ENCODE assay signal across 8 cellular contexts in genomic region chr1:10796029-10796944, GRCh38. TPM values are rescaled to one million over a fixed set of nuclear protein-coding genes. Genes with fewer than 3 reads are reported as not detected.
DNase-seq lines count a peak whose midpoint lies in the region; ATAC-seq and TF ChIP-seq lines count a peak whose summit lies in the region.

TSS of gene CASZ1 (minus strand) at chr1:10796646. CDS start at chr1:10693889, 102,757 bp downstream.

- H3K36me3 ChIP-seq in fibroblast of lung (ENCODE audit: control insufficient read depth, insufficient read depth, low read length), result no peaks in the 10 kb centered on the region
- H3K36me3 ChIP-seq in mucosa of rectum (ENCODE audit: control insufficient read depth in 2 of 2, insufficient read depth in 2 of 2, low read length in 2 of 2), result no peaks in the 10 kb centered on the region
- H3K36me3 ChIP-seq in upper lobe of left lung, result no peaks in the 10 kb centered on the region

- H3K27ac ChIP-seq in fibroblast of lung (ENCODE audit: insufficient read depth, low read length) (no peak within 1 kb of the TSS), mucosa of rectum (ENCODE audit: low read depth in 2 of 2, low read length in 2 of 2) (peak within 1 kb of the TSS; percentile 91), upper lobe of left lung (peak within 1 kb of the TSS; percentile 79 to 88 (median 85))

- peaks cover 61% of the 10 kb centered on the region for H3K27me3 Mint-ChIP-seq in T-helper 17 cell

- no peaks in the 10 kb centered on the region for H4K20me1 ChIP-seq in fibroblast of lung (ENCODE audit: control insufficient read depth, extremely low read depth, insufficient read depth, low read length)

- H3K27ac Mint-ChIP-seq in T-helper 17 cell, result no peak within 1 kb of the TSS

- H3K4me2 ChIP-seq in fibroblast of lung (ENCODE audit: extremely low read depth, insufficient read depth, low read length), result peak within 1 kb of the TSS; percentile 68

- no peak for ATAC-seq in T-helper 17 cell
- peak; percentile 87 for ATAC-seq in upper lobe of left lung (ENCODE audit: low FRiP score in 2 of 2)
- no peak for ATAC-seq in HG02870 (IDR thresholded peaks at IDR 0.05; ENCODE audit: unreplicated experiment)

- peaks cover 3% of the 10 kb centered on the region for H3K4me1 ChIP-seq in fibroblast of lung (ENCODE audit: control insufficient read depth, extremely low read depth, insufficient read depth, low read length)
- peaks cover 9 to 15% of the 10 kb centered on the region in 2 donors for H3K4me1 ChIP-seq in mucosa of rectum (ENCODE audit: control insufficient read depth in 2 of 2, insufficient read depth in 2 of 2, low read length in 2 of 2)
- H3K4me1 ChIP-seq in upper lobe of left lung, result peaks cover 24 to 55% (median 43%) of the 10 kb centered on the region in 4 donors

- TF ChIP-seq CTCF in fibroblast of lung (conservative IDR thresholded peaks at IDR 0.05 in 1 of 2, IDR thresholded peaks at IDR 0.05 in 1 of 2; ENCODE audit: low read depth in 1 of 2, low read length in 2 of 2) (no peak), upper lobe of left lung (IDR thresholded peaks at IDR 0.05) (peak in 1 of 6 experiments; percentile 15)

- peak; percentile 93 for DNase-seq in DMS79 treated with DMSO at 0.1 percent for 48 hours (lab: John Stamatoyannopoulos, UW)
- peak; percentile 94 for DNase-seq in NCI-H128 (lab: John Stamatoyannopoulos, UW; ENCODE audit: unreplicated experiment)
- DNase-seq in T-helper 17 cell, result no peak
- peak; percentile 87 to 91 for DNase-seq in fibroblast of lung (ENCODE audit: low read depth in 2 of 2)
- DNase-seq in upper lobe of left lung, result peak; percentile 79 to 95
- DNase-seq in stimulated activated CD4-positive, alpha-beta T cell treated with anti-CD3 and anti-CD28 coated beads, Interleukin-2, amount 100 ng/mL, for 48 hours, result no peak

- peak within 1 kb of the TSS; percentile 90 for H3K4me3 Mint-ChIP-seq in T-helper 17 cell

- peak in 3 of 4 donors; percentile 27 to 64 (median 50) for TF ChIP-seq POLR2A in upper lobe of left lung (IDR thresholded peaks at IDR 0.05)

- no peak within 1 kb of the TSS for H3K9ac ChIP-seq in fibroblast of lung (ENCODE audit: insufficient read depth, low read length)
- peak within 1 kb of the TSS; percentile 92 to 96 for H3K9ac ChIP-seq in mucosa of rectum (ENCODE audit: low read depth in 1 of 2, low read length in 2 of 2)

- no peaks in the 10 kb centered on the region for H3K79me2 ChIP-seq in fibroblast of lung (ENCODE audit: control insufficient read depth, insufficient read depth, low read length)

- no peak within 1 kb of the TSS for H2AFZ ChIP-seq in fibroblast of lung (ENCODE audit: low read length)

- H3K4me3 ChIP-seq in fibroblast of lung (replicated peaks in 1 of 4; ENCODE audit: control extremely low read depth in 1 of 4, insufficient read depth in 1 of 4, low read depth in 3 of 4, low read length in 4 of 4), result peak within 1 kb of the TSS; percentile 26 to 60 (median 40)
- peak within 1 kb of the TSS; percentile 81 to 97 for H3K4me3 ChIP-seq in mucosa of rectum (ENCODE audit: low read length in 2 of 2)
- H3K4me3 ChIP-seq in upper lobe of left lung, result peak within 1 kb of the TSS; percentile 38 to 92 (median 74)

- H3K9me3 ChIP-seq in T-helper 17 cell (ENCODE audit: control insufficient read depth, low read length, poor library complexity, severe bottlenecking) (no peaks in the 10 kb centered on the region), fibroblast of lung (ENCODE audit: control insufficient read depth, insufficient read depth, low read depth, low read length) (no peaks in the 10 kb centered on the region), mucosa of rectum (ENCODE audit: control insufficient read depth in 2 of 2, low read length in 2 of 2) (no peaks in the 10 kb centered on the region), upper lobe of left lung (no peaks in the 10 kb centered on the region)

- TF ChIP-seq EP300 in upper lobe of left lung (IDR thresholded peaks at IDR 0.05), result peak in 1 of 4 donors; percentile 9

- H3K27me3 ChIP-seq in fibroblast of lung (ENCODE audit: control insufficient read depth, insufficient read depth, low read length), result peaks cover 37% of the 10 kb centered on the region
- H3K27me3 ChIP-seq in mucosa of rectum (ENCODE audit: control insufficient read depth in 2 of 2, insufficient read depth in 2 of 2, low read length in 2 of 2), result peaks cover 0 to 2% of the 10 kb centered on the region in 2 donors
- peaks cover 0 to 17% (median 1%) of the 10 kb centered on the region in 4 donors for H3K27me3 ChIP-seq in upper lobe of left lung

- 1 to 3% methylated on average over 21 to 30 of the region's 88 CpGs for WGBS in upper lobe of left lung, 2 donors

- peaks cover 3% of the 10 kb centered on the region for H3K36me3 Mint-ChIP-seq in T-helper 17 cell (ENCODE audit: low read depth)

- H3K4me1 Mint-ChIP-seq in T-helper 17 cell, result peaks cover 10% of the 10 kb centered on the region

RNA-seq across cellular contexts. Expression of gene CASZ1, which starts in this region (rescaled TPM):
- total RNA-seq in T-helper 17 cell (10 to 100 TPM; 20.8 to 21.2 TPM), fibroblast of lung (0.50 TPM in 1 of 2 replicates, not detected in the other), upper lobe of left lung (100 to 1,000 TPM in 2 of 6 donors, 10 to 100 TPM in 4; 39.7 to 112 (median 60.8) TPM)
- 0.08 and 0.34 TPM in 2 replicates for polyA plus RNA-seq in fibroblast of lung
- 0.13 and 0.15 TPM in 2 replicates for polyA plus RNA-seq in fibroblast of lung (2012)
- polyA minus RNA-seq in fibroblast of lung (ENCODE audit: low replicate concordance), result 0.19 and 0.27 TPM in 2 replicates

Comparison
In these comparisons a context has a peak if more than half of its experiments do, and no peak if none do; other contexts are left out.
1. RNA of gene CASZ1 (total RNA-seq): 39.7 to 112 TPM in upper lobe of left lung and 20.8 to 21.2 TPM in T-helper 17 cell; 0.50 TPM in fibroblast of lung; every median in the first group is over 10 times any median in the second.
2. Peak in DNase-seq, H3K4me3 ChIP-seq and H3K4me2 ChIP-seq in fibroblast of lung; RNA of the gene not detected or under 1 TPM.
3. DNase-seq: peak in DMS79 treated with DMSO at 0.1 percent for 48 hours (single experiment), NCI-H128 (single experiment) and upper lobe of left lung (2 of 2); none in T-helper 17 cell (0 of 3) and stimulated activated CD4-positive, alpha-beta T cell treated with anti-CD3 and anti-CD28 coated beads, Interleukin-2, amount 100 ng/mL, for 48 hours (0 of 2).
4. ATAC-seq: peak in upper lobe of left lung (2 of 2); none in T-helper 17 cell (single experiment) and HG02870 (single experiment).
5. Peak in every context shown above with its lines, with median percentiles within 50 percentile points of each other: H3K4me3 ChIP-seq.